In the genomic region with DNA sequence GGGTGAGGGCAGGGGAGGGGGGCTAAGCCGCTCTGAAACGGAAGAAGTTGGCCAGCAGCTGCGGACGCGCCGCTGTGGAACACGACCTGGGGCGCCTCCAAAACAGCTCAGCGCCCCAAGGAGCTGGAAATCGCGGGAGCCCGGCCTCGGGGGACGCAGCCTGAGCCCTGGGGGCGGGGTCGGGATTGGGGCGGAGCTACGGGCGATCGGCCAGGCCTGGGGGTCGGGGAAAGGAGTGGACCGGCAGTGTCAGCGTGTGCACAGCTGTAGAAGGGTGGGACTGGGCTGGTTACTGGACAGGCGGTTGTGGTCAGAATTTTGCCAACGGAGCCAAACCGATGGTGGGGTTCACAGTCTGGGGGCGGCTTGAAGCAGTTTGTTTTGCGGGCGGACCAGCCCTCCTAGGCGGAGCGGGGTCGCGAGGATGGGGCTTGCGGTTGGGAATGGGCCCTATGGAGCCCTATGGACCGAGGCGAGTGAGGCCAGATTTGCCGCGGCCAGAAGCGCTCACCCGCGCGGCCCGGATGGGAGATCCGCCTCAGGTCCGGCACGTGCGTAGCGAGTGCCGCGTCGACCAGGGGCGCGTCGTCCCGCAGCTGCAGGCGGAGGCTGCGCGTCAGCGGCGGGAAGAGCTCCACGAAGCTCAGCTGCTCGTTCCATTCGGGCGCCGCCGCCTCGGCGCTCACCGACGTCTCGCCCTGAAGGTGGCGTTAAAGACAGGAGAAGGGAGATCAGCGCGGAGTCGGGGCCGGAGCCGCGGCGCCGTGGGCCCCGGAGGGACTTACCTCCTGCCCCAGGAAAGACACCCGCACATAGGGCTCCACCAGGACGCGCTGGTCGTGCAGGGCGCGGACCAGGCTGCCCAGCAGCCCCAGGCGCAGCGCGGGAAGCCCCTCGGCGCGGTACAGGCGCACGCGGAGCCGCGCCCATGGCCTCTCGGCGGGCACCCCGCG, we compare ENCODE assay signal across 1 cellular context.
TF ChIP-seq lines count a peak whose summit lies in the region.

No MANE protein-coding gene starts in this region.

TF ChIP-seq in K562, 482 proteins besides CTCF, POLR2A, EP300 and RAD21 (continued from another document and continues in another):
- TF ChIP-seq, protein P1, sequence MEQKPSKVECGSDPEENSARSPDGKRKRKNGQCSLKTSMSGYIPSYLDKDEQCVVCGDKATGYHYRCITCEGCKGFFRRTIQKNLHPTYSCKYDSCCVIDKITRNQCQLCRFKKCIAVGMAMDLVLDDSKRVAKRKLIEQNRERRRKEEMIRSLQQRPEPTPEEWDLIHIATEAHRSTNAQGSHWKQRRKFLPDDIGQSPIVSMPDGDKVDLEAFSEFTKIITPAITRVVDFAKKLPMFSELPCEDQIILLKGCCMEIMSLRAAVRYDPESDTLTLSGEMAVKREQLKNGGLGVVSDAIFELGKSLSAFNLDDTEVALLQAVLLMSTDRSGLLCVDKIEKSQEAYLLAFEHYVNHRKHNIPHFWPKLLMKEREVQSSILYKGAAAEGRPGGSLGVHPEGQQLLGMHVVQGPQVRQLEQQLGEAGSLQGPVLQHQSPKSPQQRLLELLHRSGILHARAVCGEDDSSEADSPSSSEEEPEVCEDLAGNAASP (IDR thresholded peaks at IDR 0.05), result no peak
- TF ChIP-seq GATAD2A (IDR thresholded peaks at IDR 0.05) (peak; percentile 53; the same call in 1 of the 2 replicates), POLR2H (tag; IDR thresholded peaks at IDR 0.05; ENCODE audit: low read depth) (no peak), CBFB (CRISPR knock-in tag; IDR thresholded peaks at IDR 0.05) (peak; percentile 89), CCNT2 (IDR thresholded peaks at IDR 0.05; ENCODE audit: borderline replicate concordance, extremely low read depth, insufficient read length, low read depth, low read length) (peak; percentile 78), TEAD2 (tag; IDR thresholded peaks at IDR 0.05) (no peak), ZNF707 (CRISPR knock-in tag; conservative IDR thresholded peaks at IDR 0.05) (no peak), ATF7 (IDR thresholded peaks at IDR 0.05) (peak; percentile 65), STAG1 (CRISPR knock-in tag; IDR thresholded peaks at IDR 0.05; ENCODE audit: borderline replicate concordance) (peak; percentile 60), CSDE1 (IDR thresholded peaks at IDR 0.05) (no peak), LEF1 (IDR thresholded peaks at IDR 0.05) (no peak), XRCC3 (IDR thresholded peaks at IDR 0.05) (no peak), ZNF431 (CRISPR knock-in tag; IDR thresholded peaks at IDR 0.05) (peak; percentile 89), KLF1 (tag; IDR thresholded peaks at IDR 0.05) (no peak), BACH1 (tag; IDR thresholded peaks at IDR 0.05) (no peak), IRF2 (CRISPR knock-in tag; IDR thresholded peaks at IDR 0.05) (no peak), ZNF583 (CRISPR knock-in tag; IDR thresholded peaks at IDR 0.05) (no peak), ZBTB17 (CRISPR knock-in tag; IDR thresholded peaks at IDR 0.05) (peak; percentile 55; the same call in 1 of the 2 replicates), C11orf30 (IDR thresholded peaks at IDR 0.05; ENCODE audit: low read depth) (no peak), KLF6 (CRISPR knock-in tag; IDR thresholded peaks at IDR 0.05; ENCODE audit: borderline replicate concordance) (no peak), HEY1 (CRISPR knock-in tag; IDR thresholded peaks at IDR 0.05; ENCODE audit: borderline replicate concordance) (no peak), ZNF165 (CRISPR knock-in tag; IDR thresholded peaks at IDR 0.05; ENCODE audit: borderline replicate concordance) (no peak), SIN3A (IDR thresholded peaks at IDR 0.05; ENCODE audit: borderline replicate concordance in 2 of 2, control insufficient read depth in 1 of 2, low read depth in 2 of 2, low read length in 2 of 2) (peak in 1 of 2 experiments; percentile 34; a peak in 1 of 4 replicates), MYBL2 (IDR thresholded peaks at IDR 0.05; ENCODE audit: low read depth) (no peak), MYBL2 (CRISPR knock-in tag; IDR thresholded peaks at IDR 0.05; ENCODE audit: borderline replicate concordance) (no peak), KAT8 (IDR thresholded peaks at IDR 0.05; ENCODE audit: low read depth) (no peak), MEF2D (tag; conservative IDR thresholded peaks at IDR 0.05; ENCODE audit: low read depth) (no peak), SMARCA5 (IDR thresholded peaks at IDR 0.05) (no peak), PCBP2 (IDR thresholded peaks at IDR 0.05; ENCODE audit: low read depth, low read length, poor library complexity, severe bottlenecking) (no peak), GATA2 (CRISPR knock-in tag; IDR thresholded peaks at IDR 0.05) (no peak), SLC30A9 (CRISPR knock-in tag; IDR thresholded peaks at IDR 0.05) (no peak), SMARCE1 (IDR thresholded peaks at IDR 0.05) (no peak; the same call in 1 of the 2 replicates), HDAC3 (IDR thresholded peaks at IDR 0.05; ENCODE audit: borderline replicate concordance, partially characterized antibody) (no peak), TFAM (CRISPR knock-in tag; conservative IDR thresholded peaks at IDR 0.05) (no peak)
- TF ChIP-seq, protein P2, sequence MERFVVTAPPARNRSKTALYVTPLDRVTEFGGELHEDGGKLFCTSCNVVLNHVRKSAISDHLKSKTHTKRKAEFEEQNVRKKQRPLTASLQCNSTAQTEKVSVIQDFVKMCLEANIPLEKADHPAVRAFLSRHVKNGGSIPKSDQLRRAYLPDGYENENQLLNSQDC (CRISPR knock-in tag; IDR thresholded peaks at IDR 0.05), result no peak
- TF ChIP-seq, protein P3, sequence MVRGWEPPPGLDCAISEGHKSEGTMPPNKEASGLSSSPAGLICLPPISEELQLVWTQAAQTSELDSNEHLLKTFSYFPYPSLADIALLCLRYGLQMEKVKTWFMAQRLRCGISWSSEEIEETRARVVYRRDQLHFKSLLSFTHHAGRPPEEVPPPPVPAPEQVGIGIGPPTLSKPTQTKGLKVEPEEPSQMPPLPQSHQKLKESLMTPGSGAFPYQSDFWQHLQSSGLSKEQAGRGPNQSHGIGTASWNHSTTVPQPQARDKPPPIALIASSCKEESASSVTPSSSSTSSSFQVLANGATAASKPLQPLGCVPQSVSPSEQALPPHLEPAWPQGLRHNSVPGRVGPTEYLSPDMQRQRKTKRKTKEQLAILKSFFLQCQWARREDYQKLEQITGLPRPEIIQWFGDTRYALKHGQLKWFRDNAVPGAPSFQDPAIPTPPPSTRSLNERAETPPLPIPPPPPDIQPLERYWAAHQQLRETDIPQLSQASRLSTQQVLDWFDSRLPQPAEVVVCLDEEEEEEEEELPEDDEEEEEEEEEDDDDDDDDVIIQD (CRISPR knock-in tag; IDR thresholded peaks at IDR 0.05), result no peak
- TF ChIP-seq, protein P4, sequence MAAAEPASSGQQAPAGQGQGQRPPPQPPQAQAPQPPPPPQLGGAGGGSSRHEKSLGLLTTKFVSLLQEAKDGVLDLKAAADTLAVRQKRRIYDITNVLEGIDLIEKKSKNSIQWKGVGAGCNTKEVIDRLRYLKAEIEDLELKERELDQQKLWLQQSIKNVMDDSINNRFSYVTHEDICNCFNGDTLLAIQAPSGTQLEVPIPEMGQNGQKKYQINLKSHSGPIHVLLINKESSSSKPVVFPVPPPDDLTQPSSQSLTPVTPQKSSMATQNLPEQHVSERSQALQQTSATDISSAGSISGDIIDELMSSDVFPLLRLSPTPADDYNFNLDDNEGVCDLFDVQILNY (CRISPR knock-in tag; IDR thresholded peaks at IDR 0.05), result peak; percentile 88; the same call in 1 of the 2 replicates
- TF ChIP-seq, protein P5, sequence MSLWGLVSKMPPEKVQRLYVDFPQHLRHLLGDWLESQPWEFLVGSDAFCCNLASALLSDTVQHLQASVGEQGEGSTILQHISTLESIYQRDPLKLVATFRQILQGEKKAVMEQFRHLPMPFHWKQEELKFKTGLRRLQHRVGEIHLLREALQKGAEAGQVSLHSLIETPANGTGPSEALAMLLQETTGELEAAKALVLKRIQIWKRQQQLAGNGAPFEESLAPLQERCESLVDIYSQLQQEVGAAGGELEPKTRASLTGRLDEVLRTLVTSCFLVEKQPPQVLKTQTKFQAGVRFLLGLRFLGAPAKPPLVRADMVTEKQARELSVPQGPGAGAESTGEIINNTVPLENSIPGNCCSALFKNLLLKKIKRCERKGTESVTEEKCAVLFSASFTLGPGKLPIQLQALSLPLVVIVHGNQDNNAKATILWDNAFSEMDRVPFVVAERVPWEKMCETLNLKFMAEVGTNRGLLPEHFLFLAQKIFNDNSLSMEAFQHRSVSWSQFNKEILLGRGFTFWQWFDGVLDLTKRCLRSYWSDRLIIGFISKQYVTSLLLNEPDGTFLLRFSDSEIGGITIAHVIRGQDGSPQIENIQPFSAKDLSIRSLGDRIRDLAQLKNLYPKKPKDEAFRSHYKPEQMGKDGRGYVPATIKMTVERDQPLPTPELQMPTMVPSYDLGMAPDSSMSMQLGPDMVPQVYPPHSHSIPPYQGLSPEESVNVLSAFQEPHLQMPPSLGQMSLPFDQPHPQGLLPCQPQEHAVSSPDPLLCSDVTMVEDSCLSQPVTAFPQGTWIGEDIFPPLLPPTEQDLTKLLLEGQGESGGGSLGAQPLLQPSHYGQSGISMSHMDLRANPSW (CRISPR knock-in tag; IDR thresholded peaks at IDR 0.05), result peak; percentile 76; the same call in 1 of the 2 replicates
- TF ChIP-seq, protein P6, sequence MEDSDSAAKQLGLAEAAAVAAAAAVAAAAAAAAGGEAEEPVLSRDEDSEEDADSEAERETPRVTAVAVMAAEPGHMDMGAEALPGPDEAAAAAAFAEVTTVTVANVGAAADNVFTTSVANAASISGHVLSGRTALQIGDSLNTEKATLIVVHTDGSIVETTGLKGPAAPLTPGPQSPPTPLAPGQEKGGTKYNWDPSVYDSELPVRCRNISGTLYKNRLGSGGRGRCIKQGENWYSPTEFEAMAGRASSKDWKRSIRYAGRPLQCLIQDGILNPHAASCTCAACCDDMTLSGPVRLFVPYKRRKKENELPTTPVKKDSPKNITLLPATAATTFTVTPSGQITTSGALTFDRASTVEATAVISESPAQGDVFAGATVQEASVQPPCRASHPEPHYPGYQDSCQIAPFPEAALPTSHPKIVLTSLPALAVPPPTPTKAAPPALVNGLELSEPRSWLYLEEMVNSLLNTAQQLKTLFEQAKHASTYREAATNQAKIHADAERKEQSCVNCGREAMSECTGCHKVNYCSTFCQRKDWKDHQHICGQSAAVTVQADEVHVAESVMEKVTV (CRISPR knock-in tag; IDR thresholded peaks at IDR 0.05), result peak; percentile 36; the same call in 1 of the 2 replicates
- TF ChIP-seq, protein P7, sequence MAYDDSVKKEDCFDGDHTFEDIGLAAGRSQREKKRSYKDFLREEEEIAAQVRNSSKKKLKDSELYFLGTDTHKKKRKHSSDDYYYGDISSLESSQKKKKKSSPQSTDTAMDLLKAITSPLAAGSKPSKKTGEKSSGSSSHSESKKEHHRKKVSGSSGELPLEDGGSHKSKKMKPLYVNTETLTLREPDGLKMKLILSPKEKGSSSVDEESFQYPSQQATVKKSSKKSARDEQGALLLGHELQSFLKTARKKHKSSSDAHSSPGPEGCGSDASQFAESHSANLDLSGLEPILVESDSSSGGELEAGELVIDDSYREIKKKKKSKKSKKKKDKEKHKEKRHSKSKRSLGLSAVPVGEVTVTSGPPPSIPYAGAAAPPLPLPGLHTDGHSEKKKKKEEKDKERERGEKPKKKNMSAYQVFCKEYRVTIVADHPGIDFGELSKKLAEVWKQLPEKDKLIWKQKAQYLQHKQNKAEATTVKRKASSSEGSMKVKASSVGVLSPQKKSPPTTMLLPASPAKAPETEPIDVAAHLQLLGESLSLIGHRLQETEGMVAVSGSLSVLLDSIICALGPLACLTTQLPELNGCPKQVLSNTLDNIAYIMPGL (CRISPR knock-in tag; IDR thresholded peaks at IDR 0.05), result 0 out of 2 replicates have a peak, but pooled peaks have one; percentile 60
- TF ChIP-seq, protein P8, sequence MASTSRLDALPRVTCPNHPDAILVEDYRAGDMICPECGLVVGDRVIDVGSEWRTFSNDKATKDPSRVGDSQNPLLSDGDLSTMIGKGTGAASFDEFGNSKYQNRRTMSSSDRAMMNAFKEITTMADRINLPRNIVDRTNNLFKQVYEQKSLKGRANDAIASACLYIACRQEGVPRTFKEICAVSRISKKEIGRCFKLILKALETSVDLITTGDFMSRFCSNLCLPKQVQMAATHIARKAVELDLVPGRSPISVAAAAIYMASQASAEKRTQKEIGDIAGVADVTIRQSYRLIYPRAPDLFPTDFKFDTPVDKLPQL (IDR thresholded peaks at IDR 0.05; ENCODE audit: extremely low read depth, insufficient read length), result no peak
- TF ChIP-seq, protein P9, sequence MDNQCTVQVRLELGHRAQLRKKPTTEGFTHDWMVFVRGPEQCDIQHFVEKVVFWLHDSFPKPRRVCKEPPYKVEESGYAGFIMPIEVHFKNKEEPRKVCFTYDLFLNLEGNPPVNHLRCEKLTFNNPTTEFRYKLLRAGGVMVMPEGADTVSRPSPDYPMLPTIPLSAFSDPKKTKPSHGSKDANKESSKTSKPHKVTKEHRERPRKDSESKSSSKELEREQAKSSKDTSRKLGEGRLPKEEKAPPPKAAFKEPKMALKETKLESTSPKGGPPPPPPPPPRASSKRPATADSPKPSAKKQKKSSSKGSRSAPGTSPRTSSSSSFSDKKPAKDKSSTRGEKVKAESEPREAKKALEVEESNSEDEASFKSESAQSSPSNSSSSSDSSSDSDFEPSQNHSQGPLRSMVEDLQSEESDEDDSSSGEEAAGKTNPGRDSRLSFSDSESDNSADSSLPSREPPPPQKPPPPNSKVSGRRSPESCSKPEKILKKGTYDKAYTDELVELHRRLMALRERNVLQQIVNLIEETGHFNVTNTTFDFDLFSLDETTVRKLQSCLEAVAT (IDR thresholded peaks at IDR 0.05), result no peak
- TF ChIP-seq, protein P10, sequence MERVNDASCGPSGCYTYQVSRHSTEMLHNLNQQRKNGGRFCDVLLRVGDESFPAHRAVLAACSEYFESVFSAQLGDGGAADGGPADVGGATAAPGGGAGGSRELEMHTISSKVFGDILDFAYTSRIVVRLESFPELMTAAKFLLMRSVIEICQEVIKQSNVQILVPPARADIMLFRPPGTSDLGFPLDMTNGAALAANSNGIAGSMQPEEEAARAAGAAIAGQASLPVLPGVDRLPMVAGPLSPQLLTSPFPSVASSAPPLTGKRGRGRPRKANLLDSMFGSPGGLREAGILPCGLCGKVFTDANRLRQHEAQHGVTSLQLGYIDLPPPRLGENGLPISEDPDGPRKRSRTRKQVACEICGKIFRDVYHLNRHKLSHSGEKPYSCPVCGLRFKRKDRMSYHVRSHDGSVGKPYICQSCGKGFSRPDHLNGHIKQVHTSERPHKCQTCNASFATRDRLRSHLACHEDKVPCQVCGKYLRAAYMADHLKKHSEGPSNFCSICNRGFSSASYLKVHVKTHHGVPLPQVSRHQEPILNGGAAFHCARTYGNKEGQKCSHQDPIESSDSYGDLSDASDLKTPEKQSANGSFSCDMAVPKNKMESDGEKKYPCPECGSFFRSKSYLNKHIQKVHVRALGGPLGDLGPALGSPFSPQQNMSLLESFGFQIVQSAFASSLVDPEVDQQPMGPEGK (CRISPR knock-in tag; IDR thresholded peaks at IDR 0.05; ENCODE audit: borderline replicate concordance), result no peak
- TF ChIP-seq, protein P11, sequence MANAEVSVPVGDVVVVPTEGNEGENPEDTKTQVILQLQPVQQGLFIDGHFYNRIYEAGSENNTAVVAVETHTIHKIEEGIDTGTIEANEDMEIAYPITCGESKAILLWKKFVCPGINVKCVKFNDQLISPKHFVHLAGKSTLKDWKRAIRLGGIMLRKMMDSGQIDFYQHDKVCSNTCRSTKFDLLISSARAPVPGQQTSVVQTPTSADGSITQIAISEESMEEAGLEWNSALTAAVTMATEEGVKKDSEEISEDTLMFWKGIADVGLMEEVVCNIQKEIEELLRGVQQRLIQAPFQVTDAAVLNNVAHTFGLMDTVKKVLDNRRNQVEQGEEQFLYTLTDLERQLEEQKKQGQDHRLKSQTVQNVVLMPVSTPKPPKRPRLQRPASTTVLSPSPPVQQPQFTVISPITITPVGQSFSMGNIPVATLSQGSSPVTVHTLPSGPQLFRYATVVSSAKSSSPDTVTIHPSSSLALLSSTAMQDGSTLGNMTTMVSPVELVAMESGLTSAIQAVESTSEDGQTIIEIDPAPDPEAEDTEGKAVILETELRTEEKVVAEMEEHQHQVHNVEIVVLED (CRISPR knock-in tag; IDR thresholded peaks at IDR 0.05), result peak; percentile 27; the same call in 1 of the 2 replicates
